18 cellular contexts compared by ENCODE assay signal in genomic region chr10:36448760-36449681, GRCh38.
DNase-seq lines count a peak whose midpoint lies in the region; ATAC-seq, FAIRE-seq and TF ChIP-seq lines count a peak whose summit lies in the region.
"Had no signal": no experiment of that assay in that cellular context is flagged by ENCODE, and none has a peak within 500 bp of the region (broad histone marks: within the 10 kb centered on the region; RNA-seq: fewer than 3 reads in every experiment).

No MANE protein-coding gene starts in this region.

- dilution Hi-C loops in IMR-90 (cut with HindIII; ENCODE audit: low sequenced_read_pairs, unreplicated experiment): no loop called here

- H3K36me3 ChIP-seq in Caco-2 (ENCODE audit: control insufficient read depth, insufficient read depth, low read length): no peaks in the 10 kb centered on the region
- H3K36me3 ChIP-seq in IMR-90 (ENCODE audit: control insufficient read depth, insufficient read depth, low read length): no peaks in the 10 kb centered on the region
- no peaks in the 10 kb centered on the region for H3K36me3 ChIP-seq in HepG2 (replicated peaks in 1 of 2; ENCODE audit: control insufficient read depth in 1 of 2, insufficient read depth in 2 of 2, low read length in 2 of 2)
- H3K36me3 ChIP-seq: BLaER1, tibial artery had no signal

- no peaks in the 10 kb centered on the region for H3K9me3 Mint-ChIP-seq in Caco-2 (ENCODE audit: unreplicated experiment)
- H3K9me3 Mint-ChIP-seq: activated naive CD8-positive, alpha-beta T cell treated with anti-CD3 and anti-CD28 coated beads for 36 hours had no signal

- H3K56ac ChIP-seq in IMR-90 (ENCODE audit: extremely low read depth, insufficient read depth, low read length): no peak overlapping the region; the same call in none of the 2 replicates

- H3K79me2 ChIP-seq in HepG2 (ENCODE audit: insufficient read depth, low read length): no peaks in the 10 kb centered on the region

- ATAC-seq in IMR-90 (ENCODE audit: low read depth): no peak; the same call in 1 of the 2 replicates
- no peak for ATAC-seq in HepG2
- no peak for ATAC-seq in sciatic nerve
- ATAC-seq: activated CD4-positive, alpha-beta T cell treated with anti-CD3 and anti-CD28 coated beads for 36 hours; naive thymus-derived CD4-positive, alpha-beta T cell had no signal

- H2BK5ac ChIP-seq in IMR-90 (ENCODE audit: low read depth, low read length, poor library complexity, severe bottlenecking): peak overlapping the region; percentile 15

- no peak overlapping the region for H3K9ac ChIP-seq in IMR-90 (ENCODE audit: low read depth, low read length)
- H3K9ac ChIP-seq in HepG2 (ENCODE audit: insufficient read depth, low read depth, low read length): no peak overlapping the region
- H3K9ac ChIP-seq: BLaER1 had no signal

- no TSS peak for BruUV-seq in Caco-2 (replicated peaks; lab: Mats Ljungman, UMichigan)
- BruUV-seq in IMR-90 (replicated peaks; lab: Mats Ljungman, UMichigan): no TSS peak
- no TSS peak for BruUV-seq in HepG2 (replicated peaks; lab: Mats Ljungman, UMichigan)

- no CpG with 5 or more reads among the region's 11 CpGs for WGBS in IMR-90 (ENCODE audit: extremely low coverage in 2 of 2, insufficient read length in 1 of 2), 2 experiments
- under 1% methylated on average over 11 of the region's 11 CpGs for WGBS in HepG2 (ENCODE audit: low lambda C conversion rate)

- H3K9me3 ChIP-seq in Caco-2 (no peaks in the 10 kb centered on the region), IMR-90 (ENCODE audit: control insufficient read depth, insufficient read depth, low read length) (no peaks in the 10 kb centered on the region), HepG2 (ENCODE audit: low read length) (no peaks in the 10 kb centered on the region)
- H3K9me3 ChIP-seq: BLaER1, tibial artery had no signal

- H2AK9ac ChIP-seq in IMR-90 (replicated peaks; ENCODE audit: low read depth, low read length, poor library complexity): no peak overlapping the region

- H3K36me3 Mint-ChIP-seq in Caco-2 (ENCODE audit: insufficient read depth, unreplicated experiment): no peaks in the 10 kb centered on the region
- H3K36me3 Mint-ChIP-seq: activated naive CD8-positive, alpha-beta T cell treated with anti-CD3 and anti-CD28 coated beads for 36 hours; naive thymus-derived CD4-positive, alpha-beta T cell had no signal

- no peak for TF ChIP-seq EP300 in HepG2 (IDR thresholded peaks at IDR 0.05; ENCODE audit: low read depth in 2 of 2, low read length in 2 of 2)
- TF ChIP-seq EP300 in HepG2 (CRISPR knock-in tag; IDR thresholded peaks at IDR 0.05; ENCODE audit: borderline replicate concordance): no peak

- DNase-seq in Caco-2 (no peak), IMR-90 (peak; percentile 42), choroid plexus epithelial cell (ENCODE audit: low read depth) (peak; percentile 46), HepG2 (ENCODE audit: low spot score) (no peak), caudate nucleus (lab: John Stamatoyannopoulos, UW) (no peak), sciatic nerve (ENCODE audit: low spot score) (no peak)
- no peak for DNase-seq in stimulated activated CD4-positive, alpha-beta T cell treated with anti-CD3 and anti-CD28 coated beads, Interleukin-4, amount 100 ng/mL, for 1 hour
- no peak for DNase-seq in stimulated activated CD4-positive, alpha-beta T cell treated with anti-CD3 and anti-CD28 coated beads, Interleukin-12 subunit alpha, Interleukin-12 subunit beta, amount 100 ng/mL, for 4 hours
- DNase-seq: activated CD4-positive, alpha-beta T cell treated with anti-CD3 and anti-CD28 coated beads for 36 hours; activated naive CD8-positive, alpha-beta T cell treated with anti-CD3 and anti-CD28 coated beads for 36 hours; kidney glomerular epithelial cell; naive thymus-derived CD4-positive, alpha-beta T cell; NCI-H1092; NCI-H510A treated with DMSO at 0.1 percent for 48 hours; stimulated activated CD4-positive, alpha-beta T cell treated with anti-CD3 and anti-CD28 coated beads, Interleukin-2, amount 100 ng/mL, for 24 hours; T-helper 2 cell; tibial artery had no signal

- no peak overlapping the region for H4K8ac ChIP-seq in IMR-90 (ENCODE audit: low read depth in 2 of 2, low read length in 2 of 2)

- POLR2A ChIA-PET in Caco-2 (lab: Charles Lee): no interaction called here
- POLR2A ChIA-PET in IMR-90 (lab: Charles Lee; ENCODE audit: unreplicated experiment): no interaction called here
- POLR2A ChIA-PET in HepG2 (lab: Yijun Ruan, JAX): no interaction called here

- TF ChIP-seq CTCF in Caco-2 (IDR thresholded peaks at IDR 0.05; ENCODE audit: insufficient read depth in 1 of 2, low read depth in 1 of 2, low read length in 1 of 2, severe bottlenecking in 1 of 2, unreplicated experiment in 1 of 2) (no peak), IMR-90 (conservative IDR thresholded peaks at IDR 0.05; ENCODE audit: low read depth, low read length) (no peak), choroid plexus epithelial cell (conservative IDR thresholded peaks at IDR 0.05; ENCODE audit: low read depth, low read length) (no peak), HepG2 (CRISPR knock-in tag; IDR thresholded peaks at IDR 0.05) (no peak)

- no peak overlapping the region for H2AK5ac ChIP-seq in IMR-90 (ENCODE audit: low read depth, low read length)

- peak overlapping the region; percentile 18; the same call in 1 of the 2 replicates for H3K4me2 ChIP-seq in IMR-90 (ENCODE audit: low read depth, low read length)
- no peak overlapping the region for H3K4me2 ChIP-seq in HepG2 (ENCODE audit: low read depth, low read length)
- H3K4me2 ChIP-seq: BLaER1 had no signal

- H3K27me3 Mint-ChIP-seq in Caco-2 (ENCODE audit: insufficient read depth, unreplicated experiment): no peaks in the 10 kb centered on the region
- H3K27me3 Mint-ChIP-seq: activated CD4-positive, alpha-beta T cell treated with anti-CD3 and anti-CD28 coated beads for 36 hours; activated naive CD8-positive, alpha-beta T cell treated with anti-CD3 and anti-CD28 coated beads for 36 hours; naive thymus-derived CD4-positive, alpha-beta T cell had no signal

- peak overlapping the region; percentile 58 for H2BK120ac ChIP-seq in IMR-90 (ENCODE audit: low read depth, low read length)

- H3K4me3 ChIP-seq in Caco-2 (ENCODE audit: low read depth, low read length) (no peak overlapping the region), IMR-90 (ENCODE audit: insufficient read depth, low read depth, low read length) (no peak overlapping the region), choroid plexus epithelial cell (ENCODE audit: low read depth, low read length) (no peak overlapping the region), HepG2 (replicated peaks in 1 of 3; ENCODE audit: insufficient read depth in 1 of 3, low read depth in 2 of 3, low read length in 3 of 3) (no peak overlapping the region)
- H3K4me3 ChIP-seq: BLaER1 had no signal

- peak overlapping the region; percentile 29; the same call in 1 of the 2 replicates for H3K4ac ChIP-seq in IMR-90 (ENCODE audit: low read depth, low read length)

- no peak overlapping the region for H3K23ac ChIP-seq in IMR-90 (ENCODE audit: low read depth, low read length)

- no peak overlapping the region for H3K18ac ChIP-seq in IMR-90 (ENCODE audit: low read depth, low read length)

- H2BK15ac ChIP-seq in IMR-90 (ENCODE audit: low read depth, low read length): 0 out of 3 replicates have a peak overlapping the region, but pooled peaks have one; percentile 36

- no peak overlapping the region for H3K27ac Mint-ChIP-seq in Caco-2 (ENCODE audit: unreplicated experiment)
- H3K27ac Mint-ChIP-seq: activated CD4-positive, alpha-beta T cell treated with anti-CD3 and anti-CD28 coated beads for 36 hours; activated naive CD8-positive, alpha-beta T cell treated with anti-CD3 and anti-CD28 coated beads for 36 hours had no signal

- H3K9me1 ChIP-seq in IMR-90 (ENCODE audit: insufficient read depth, low read length): peaks cover 3% of the 10 kb centered on the region; the same call in 1 of the 2 replicates

- H3K79me1 ChIP-seq in IMR-90 (ENCODE audit: low read depth in 1 of 2, low read length in 2 of 2): no peaks in the 10 kb centered on the region

- TF ChIP-seq POLR2A in IMR-90 (IDR thresholded peaks at IDR 0.05; ENCODE audit: low read depth, low read length) (no peak), HepG2 (IDR thresholded peaks at IDR 0.05; ENCODE audit: insufficient read depth in 1 of 2, low read depth in 2 of 2, low read length in 2 of 2) (no peak)

- no peak overlapping the region for H3K14ac ChIP-seq in IMR-90 (replicated peaks; ENCODE audit: low read depth, low read length)

- H3K4me1 Mint-ChIP-seq in Caco-2 (ENCODE audit: low read depth, unreplicated experiment): peaks cover 9% of the 10 kb centered on the region
- H3K4me1 Mint-ChIP-seq: activated CD4-positive, alpha-beta T cell treated with anti-CD3 and anti-CD28 coated beads for 36 hours; activated naive CD8-positive, alpha-beta T cell treated with anti-CD3 and anti-CD28 coated beads for 36 hours; naive thymus-derived CD4-positive, alpha-beta T cell had no signal

- peak overlapping the region; percentile 32 for H2AFZ ChIP-seq in IMR-90 (replicated peaks; ENCODE audit: low read length, poor library complexity)
- no peak overlapping the region for H2AFZ ChIP-seq in HepG2 (ENCODE audit: low read length)

- H4K91ac ChIP-seq in IMR-90 (ENCODE audit: insufficient read depth, low read depth, low read length): no peak overlapping the region

- no peak overlapping the region for H2BK20ac ChIP-seq in IMR-90 (ENCODE audit: low read depth, low read length)

- in situ Hi-C loops in IMR-90 (cut with MboI; ENCODE audit: low sequenced_read_pairs) (no loop called here), HepG2 (cut with HindIII; ENCODE audit: extremely low pct_ligation_motif_present, low pct_unique_long_range_greater_than_20kb) (no loop called here)

- intact Hi-C loops in Caco-2 (cut with micrococcal nuclease; ENCODE audit: unreplicated experiment): no loop called here
- intact Hi-C loops in IMR-90 (cut with micrococcal nuclease): no loop called here
- intact Hi-C loops in HepG2 (cut with micrococcal nuclease; ENCODE audit: unreplicated experiment): no loop called here
- intact Hi-C loops in sciatic nerve (cut with DNase I): no loop called here

- H4K20me1 ChIP-seq in IMR-90 (ENCODE audit: insufficient read depth, low read length): no peaks in the 10 kb centered on the region
- no peaks in the 10 kb centered on the region for H4K20me1 ChIP-seq in HepG2 (ENCODE audit: insufficient read depth, low read length)
- H4K20me1 ChIP-seq: BLaER1 had no signal

- CTCF ChIA-PET in Caco-2 (lab: Charles Lee) (no interaction called here), IMR-90 (lab: Yijun Ruan, JAX) (interaction anchor here (0.6 to 1.0 kb wide), 2 partner anchors 9 to 99 kb away, joined by 3 to 7 read pairs; no protein-coding TSS in a partner anchor), HepG2 (lab: Yijun Ruan, JAX; ENCODE audit: low intra/inter-chr PET ratio, low total read pairs) (no interaction called here)

- no peak for FAIRE-seq in HepG2 (lab: Jason Lieb, UNC)

- no peak for TF ChIP-seq RAD21 in IMR-90 (IDR thresholded peaks at IDR 0.05; ENCODE audit: low read length)
- no peak for TF ChIP-seq RAD21 in HepG2 (CRISPR knock-in tag; IDR thresholded peaks at IDR 0.05)

- H3K4me1 ChIP-seq in Caco-2: peaks cover 7% of the 10 kb centered on the region
- H3K4me1 ChIP-seq in IMR-90 (ENCODE audit: control insufficient read depth, insufficient read depth, low read length): peaks cover 5% of the 10 kb centered on the region; the same call in 1 of the 2 replicates
- peaks cover 8% of the 10 kb centered on the region; the same call in 1 of the 2 replicates for H3K4me1 ChIP-seq in HepG2 (ENCODE audit: insufficient read depth, low read length)
- H3K4me1 ChIP-seq: BLaER1 had no signal

- peak overlapping the region; percentile 3 for H3K4me3 Mint-ChIP-seq in Caco-2 (ENCODE audit: unreplicated experiment)
- H3K4me3 Mint-ChIP-seq: activated CD4-positive, alpha-beta T cell treated with anti-CD3 and anti-CD28 coated beads for 36 hours; activated naive CD8-positive, alpha-beta T cell treated with anti-CD3 and anti-CD28 coated beads for 36 hours; naive thymus-derived CD4-positive, alpha-beta T cell had no signal

- H3K27ac ChIP-seq in IMR-90 (ENCODE audit: insufficient read depth, low read length) (no peak overlapping the region), HepG2 (ENCODE audit: extremely low read length, insufficient read depth, low read length) (no peak overlapping the region), caudate nucleus (ENCODE audit: low read depth, low read length) (no peak overlapping the region)
- H3K27ac ChIP-seq: BLaER1 had no signal

- no peak overlapping the region for H4K5ac ChIP-seq in IMR-90 (ENCODE audit: low read depth, low read length)

- H3K27me3 ChIP-seq in Caco-2 (replicated peaks; ENCODE audit: control insufficient read depth, insufficient read depth, low read length) (no peaks in the 10 kb centered on the region), IMR-90 (ENCODE audit: control insufficient read depth, insufficient read depth, low read length) (no peaks in the 10 kb centered on the region), HepG2 (ENCODE audit: control insufficient read depth in 1 of 2, insufficient read depth in 2 of 2, low read length in 2 of 2) (no peaks in the 10 kb centered on the region)
- H3K27me3 ChIP-seq: BLaER1, tibial artery had no signal

Comparison
In these comparisons a context has a peak if more than half of its experiments do, and no peak if none do; other contexts are left out.
1. DNase-seq: peak in IMR-90 (single experiment) and choroid plexus epithelial cell (single experiment); none in Caco-2 (0 of 2), HepG2 (single experiment), stimulated activated CD4-positive, alpha-beta T cell treated with anti-CD3 and anti-CD28 coated beads, Interleukin-4, amount 100 ng/mL, for 1 hour (single experiment), stimulated activated CD4-positive, alpha-beta T cell treated with anti-CD3 and anti-CD28 coated beads, Interleukin-12 subunit alpha, Interleukin-12 subunit beta, amount 100 ng/mL, for 4 hours (single experiment), caudate nucleus (0 of 61) and sciatic nerve (single experiment).